19 cellular contexts compared by ENCODE assay signal in genomic region chr15:66670198-66670597, GRCh38. TPM values are rescaled to one million over a fixed set of nuclear protein-coding genes. Genes with fewer than 3 reads are reported as not detected.
A peak's percentile ranks its signal among the peaks of the same experiment; 100 is the strongest.
DNase-seq lines count a peak whose midpoint lies in the region; ATAC-seq, FAIRE-seq and TF ChIP-seq lines count a peak whose summit lies in the region.
"Had no signal": no experiment of that assay in that cellular context is flagged by ENCODE, and none has a peak within 500 bp of the region (broad histone marks: within the 10 kb centered on the region; RNA-seq: fewer than 3 reads in every experiment).

No MANE protein-coding gene starts in this region.

- no peak overlapping the region for H3K23ac ChIP-seq in IMR-90 (ENCODE audit: low read depth, low read length)

- no peaks in the 10 kb centered on the region for H3K9me3 Mint-ChIP-seq in activated T-cell treated with anti-CD3 and anti-CD28 coated beads, Interleukin-2, amount 50 U/mL, for 72 hours
- H3K9me3 Mint-ChIP-seq in T-cell, result peaks cover 0 to 4% (median 4%) of the 10 kb centered on the region in 3 donors

- in situ Hi-C loops in IMR-90 (cut with MboI; ENCODE audit: low sequenced_read_pairs), result no loop called here
- in situ Hi-C loops in K562 (cut with MboI), result no loop called here
- in situ Hi-C loops in KBM-7 (cut with MboI; ENCODE audit: low pct_unique_long_range_greater_than_20kb, low sequenced_read_pairs), result no loop called here

- H2BK120ac ChIP-seq in IMR-90 (ENCODE audit: low read depth, low read length), result no peak overlapping the region

- H3K9me3 ChIP-seq in IMR-90 (ENCODE audit: control insufficient read depth, insufficient read depth, low read length), result peaks cover 8% of the 10 kb centered on the region
- H3K9me3 ChIP-seq in K562 (replicated peaks; ENCODE audit: control insufficient read depth, insufficient read depth, low read depth, low read length), result no peaks in the 10 kb centered on the region; the same call in 1 of the 2 replicates
- peaks cover 9% of the 10 kb centered on the region for H3K9me3 ChIP-seq in mesodermal cell (ENCODE audit: control insufficient read depth, low read length)

- TF ChIP-seq CTCF in IMR-90 (conservative IDR thresholded peaks at IDR 0.05; ENCODE audit: low read depth, low read length), result no peak
- TF ChIP-seq CTCF in K562 (IDR thresholded peaks at IDR 0.05 in 2 of 3, conservative IDR thresholded peaks at IDR 0.05 in 1 of 3; ENCODE audit: insufficient read depth in 2 of 3, low read depth in 1 of 3, low read length in 3 of 3), result no peak

- H3K36me3 ChIP-seq in IMR-90 (ENCODE audit: control insufficient read depth, insufficient read depth, low read length), result no peaks in the 10 kb centered on the region
- H3K36me3 ChIP-seq in K562 (ENCODE audit: control insufficient read depth, insufficient read depth, low read length), result peaks cover 78% of the 10 kb centered on the region
- no peaks in the 10 kb centered on the region for H3K36me3 ChIP-seq in mesodermal cell (ENCODE audit: control insufficient read depth, insufficient read depth, low read length)

- H3K27me3 ChIP-seq in IMR-90 (ENCODE audit: control insufficient read depth, insufficient read depth, low read length) (no peaks in the 10 kb centered on the region; the same call in 1 of the 2 replicates), K562 (ENCODE audit: control insufficient read depth in 2 of 2, insufficient read depth in 2 of 2, low read length in 2 of 2) (no peaks in the 10 kb centered on the region)

- H2BK20ac ChIP-seq in IMR-90 (ENCODE audit: low read depth, low read length), result no peak overlapping the region

- CTCF ChIA-PET in IMR-90 (lab: Yijun Ruan, JAX), result no interaction called here
- CTCF ChIA-PET in K562 (lab: Yijun Ruan, JAX; ENCODE audit: low intra/inter-chr PET ratio), result no interaction called here
- CTCF ChIA-PET in T-cell (lab: Charles Lee), result no interaction called here

- peak overlapping the region; percentile 68 for H2AFZ ChIP-seq in IMR-90 (replicated peaks; ENCODE audit: low read length, poor library complexity)
- H2AFZ ChIP-seq in K562 (ENCODE audit: low read depth, low read length), result no peak overlapping the region
- H2AFZ ChIP-seq: GM23248 had no signal

- H3K56ac ChIP-seq in IMR-90 (ENCODE audit: extremely low read depth, insufficient read depth, low read length), result no peak overlapping the region

- no peaks in the 10 kb centered on the region for H3K79me1 ChIP-seq in IMR-90 (ENCODE audit: low read depth in 1 of 2, low read length in 2 of 2)

- dilution Hi-C loops in IMR-90 (cut with HindIII; ENCODE audit: low sequenced_read_pairs, unreplicated experiment), result no loop called here

- no peak overlapping the region for H2AK9ac ChIP-seq in IMR-90 (replicated peaks; ENCODE audit: low read depth, low read length, poor library complexity)

- H3K4ac ChIP-seq in IMR-90 (ENCODE audit: low read depth, low read length), result no peak overlapping the region

- H4K91ac ChIP-seq in IMR-90 (ENCODE audit: insufficient read depth, low read depth, low read length), result no peak overlapping the region

- no peak for FAIRE-seq in K562 (lab: Jason Lieb, UNC)
- FAIRE-seq: GM12891, HTR-8/SVneo had no signal

- TF ChIP-seq POLR2A in IMR-90 (IDR thresholded peaks at IDR 0.05; ENCODE audit: low read depth, low read length), result no peak
- no peak for TF ChIP-seq POLR2A in K562 (conservative IDR thresholded peaks at IDR 0.05)

- H3K14ac ChIP-seq in IMR-90 (replicated peaks; ENCODE audit: low read depth, low read length), result no peak overlapping the region

- H3K27ac ChIP-seq in IMR-90 (ENCODE audit: insufficient read depth, low read length) (no peak overlapping the region), K562 (ENCODE audit: extremely low read depth, low read depth, low read length) (peak overlapping the region; percentile 21; the same call in 2 of the 3 replicates), mesodermal cell (ENCODE audit: low read depth, low read length, severe bottlenecking) (peak overlapping the region; percentile 30)
- H3K27ac ChIP-seq: GM23248 had no signal

- H3K18ac ChIP-seq in IMR-90 (ENCODE audit: low read depth, low read length), result no peak overlapping the region

- H3K4me3 ChIP-seq in IMR-90 (ENCODE audit: insufficient read depth, low read depth, low read length), result no peak overlapping the region
- H3K4me3 ChIP-seq in K562, result no peak overlapping the region
- H3K4me3 ChIP-seq in mesodermal cell (ENCODE audit: extremely low read depth, insufficient read depth, low read length, poor library complexity, severe bottlenecking), result no peak overlapping the region
- H3K4me3 ChIP-seq: GM23248 had no signal

- H2BK5ac ChIP-seq in IMR-90 (ENCODE audit: low read depth, low read length, poor library complexity, severe bottlenecking), result no peak overlapping the region

- H3K36me3 Mint-ChIP-seq in activated T-cell treated with anti-CD3 and anti-CD28 coated beads, Interleukin-2, amount 50 U/mL, for 72 hours (ENCODE audit: insufficient read depth in 2 of 2), result no peaks in the 10 kb centered on the region
- H3K36me3 Mint-ChIP-seq in T-cell, result no peaks in the 10 kb centered on the region

- H4K20me1 ChIP-seq in IMR-90 (ENCODE audit: insufficient read depth, low read length), result no peaks in the 10 kb centered on the region
- H4K20me1 ChIP-seq in K562 (replicated peaks; ENCODE audit: control insufficient read depth, insufficient read depth, low read length), result peaks cover 3% of the 10 kb centered on the region; the same call in 1 of the 2 replicates

- H4K5ac ChIP-seq in IMR-90 (ENCODE audit: low read depth, low read length), result no peak overlapping the region

- intact Hi-C loops in IMR-90 (cut with micrococcal nuclease) (no loop called here), K562 (cut with micrococcal nuclease) (loop anchor here (5.0 kb wide), 1 partner anchor 43 kb away; no protein-coding TSS in a partner anchor)

- no peaks in the 10 kb centered on the region for H3K9me1 ChIP-seq in IMR-90 (ENCODE audit: insufficient read depth, low read length)
- H3K9me1 ChIP-seq in K562 (ENCODE audit: control insufficient read depth, insufficient read depth, low read length), result no peaks in the 10 kb centered on the region

- peaks cover 33% of the 10 kb centered on the region for H3K79me2 ChIP-seq in K562 (ENCODE audit: control insufficient read depth, insufficient read depth, low read length)

- BruUV-seq in IMR-90 (replicated peaks; lab: Mats Ljungman, UMichigan) (no TSS peak), K562 (replicated peaks; lab: Mats Ljungman, UMichigan) (no TSS peak)

- TF ChIP-seq EP300 in K562 (IDR thresholded peaks at IDR 0.05; ENCODE audit: low read length), result no peak

- H3K27ac Mint-ChIP-seq in activated T-cell treated with anti-CD3 and anti-CD28 coated beads, Interleukin-2, amount 50 U/mL, for 72 hours, result no peak overlapping the region
- H3K27ac Mint-ChIP-seq in T-cell, result no peak overlapping the region
- H3K27ac Mint-ChIP-seq: CD4-positive, alpha-beta T cell had no signal

- peaks cover 7% of the 10 kb centered on the region for H3K4me1 Mint-ChIP-seq in activated T-cell treated with anti-CD3 and anti-CD28 coated beads, Interleukin-2, amount 50 U/mL, for 72 hours (ENCODE audit: low read depth)
- peaks cover 4 to 16% (median 13%) of the 10 kb centered on the region in 3 donors for H3K4me1 Mint-ChIP-seq in T-cell

- H3K4me1 ChIP-seq in IMR-90 (ENCODE audit: control insufficient read depth, insufficient read depth, low read length), result no peaks in the 10 kb centered on the region
- H3K4me1 ChIP-seq in K562 (replicated peaks in 1 of 2; ENCODE audit: control insufficient read depth in 2 of 2, insufficient read depth in 2 of 2, low read length in 2 of 2), result peaks cover 19 to 28% of the 10 kb centered on the region in 2 experiments
- H3K4me1 ChIP-seq in mesodermal cell (ENCODE audit: control insufficient read depth, insufficient read depth, low read length, poor library complexity, severe bottlenecking), result peaks cover 8% of the 10 kb centered on the region

- 20% methylated on average over 1 of the region's 8 CpGs; no CpG with 5 or more reads in 1 of the 2 experiments for WGBS in IMR-90 (ENCODE audit: extremely low coverage in 2 of 2, insufficient read length in 1 of 2), 2 experiments
- 72% methylated on average over 7 of the region's 8 CpGs for WGBS in K562 (ENCODE audit: insufficient coverage, low coverage, missing lambda C conversion rate)
- 73 to 86% methylated on average over 4 to 7 of the region's 8 CpGs for WGBS in mesodermal cell (ENCODE audit: insufficient coverage in 2 of 2), 2 experiments

- POLR2A ChIA-PET in IMR-90 (lab: Charles Lee; ENCODE audit: unreplicated experiment), result no interaction called here
- POLR2A ChIA-PET in K562 (lab: Yijun Ruan, JAX), result interaction anchor here (0.8 to 1.6 kb wide), 2 partner anchors 8 to 21 kb away, joined by 5 to 7 read pairs; no protein-coding TSS in a partner anchor
- POLR2A ChIA-PET in T-cell (lab: Charles Lee), result no interaction called here

- no peak overlapping the region for H3K9ac ChIP-seq in IMR-90 (ENCODE audit: low read depth, low read length)
- peak overlapping the region in 1 of 2 experiments; percentile 70; a peak in 2 of 4 replicates for H3K9ac ChIP-seq in K562 (ENCODE audit: insufficient read depth in 1 of 2, low read depth in 2 of 2, low read length in 2 of 2)
- H3K9ac ChIP-seq: GM23248 had no signal

- ATAC-seq in IMR-90 (ENCODE audit: low read depth), result no peak
- ATAC-seq in K562, result no peak
- ATAC-seq in activated T-cell treated with anti-CD3 and anti-CD28 coated beads, Interleukin-2, amount 50 U/mL, for 72 hours (replicated peaks in 1 of 2), result no peak
- ATAC-seq in T-cell (replicated peaks in 1 of 4), result no peak

- H2AK5ac ChIP-seq in IMR-90 (ENCODE audit: low read depth, low read length), result no peak overlapping the region; the same call in 1 of the 2 replicates

- H4K8ac ChIP-seq in IMR-90 (ENCODE audit: low read depth in 2 of 2, low read length in 2 of 2), result no peak overlapping the region

- H2BK15ac ChIP-seq in IMR-90 (ENCODE audit: low read depth, low read length), result no peak overlapping the region; the same call in 2 of the 3 replicates

- no peak for TF ChIP-seq RAD21 in IMR-90 (IDR thresholded peaks at IDR 0.05; ENCODE audit: low read length)
- no peak for TF ChIP-seq RAD21 in K562 (CRISPR knock-in tag; conservative IDR thresholded peaks at IDR 0.05 in 1 of 2, IDR thresholded peaks at IDR 0.05 in 1 of 2)

- DNase-seq in IMR-90 (no peak), K562 (ENCODE audit: extremely low read depth in 1 of 4, low spot score in 3 of 4) (no peak), KBM-7 (no peak), T-cell (no peak)
- DNase-seq in activated T-cell treated with anti-CD3 and anti-CD28 coated beads, Interleukin-2, amount 50 U/mL, for 72 hours, result no peak
- DNase-seq in stimulated activated CD4-positive, alpha-beta T cell treated with anti-CD3 and anti-CD28 coated beads, Interleukin-2, amount 100 ng/mL, for 48 hours, result no peak
- DNase-seq: CD4-positive, alpha-beta T cell; COR-L47; DMS79 treated with DMSO at 0.1 percent for 48 hours; GM23248; HCEC 1CT; Karpas-422; NCI-H1694 treated with DMSO at 0.1 percent for 48 hours; NCI-H446; Right ventricle myocardium superior had no signal

- no peak overlapping the region for H3K4me3 Mint-ChIP-seq in activated T-cell treated with anti-CD3 and anti-CD28 coated beads, Interleukin-2, amount 50 U/mL, for 72 hours
- no peak overlapping the region for H3K4me3 Mint-ChIP-seq in T-cell
- H3K4me3 Mint-ChIP-seq: CD4-positive, alpha-beta T cell had no signal

- H3K4me2 ChIP-seq in IMR-90 (ENCODE audit: low read depth, low read length) (no peak overlapping the region), K562 (ENCODE audit: insufficient read depth, low read length) (no peak overlapping the region)

- no peaks in the 10 kb centered on the region for H3K27me3 Mint-ChIP-seq in activated T-cell treated with anti-CD3 and anti-CD28 coated beads, Interleukin-2, amount 50 U/mL, for 72 hours (ENCODE audit: low read depth)
- peaks cover 0 to 2% of the 10 kb centered on the region in 2 donors for H3K27me3 Mint-ChIP-seq in T-cell
- H3K27me3 Mint-ChIP-seq: CD4-positive, alpha-beta T cell had no signal

RNA-seq across cellular contexts. Expression of gene SMAD6, which starts 31.8 kb away (rescaled TPM):
- 3.6 and 4.8 TPM in 2 replicates for total RNA-seq in IMR-90 (2012; rRNA removed)
- 8.5 and 13.6 TPM in 2 replicates for polyA plus RNA-seq in IMR-90 (2012; rRNA removed)
- polyA plus RNA-seq in IMR-90 (2012; cell fraction: cytosol; rRNA removed), result 4.7 and 9.3 TPM in 2 replicates
- polyA plus RNA-seq in IMR-90 (2012; cell fraction: nucleus; rRNA removed; ENCODE audit: low replicate concordance), result 17.3 and 42.6 TPM in 2 replicates
- 54.6 and 73.2 TPM in 2 replicates for total RNA-seq in K562 (2011; cell fraction: chromatin; rRNA removed; ENCODE audit: low replicate concordance)
- 34.3 and 36.4 TPM in 2 replicates for total RNA-seq in K562 (2011; cell fraction: nucleolus; rRNA removed)
- 49.6 and 69.7 TPM in 2 replicates for total RNA-seq in K562 (2011; cell fraction: nucleoplasm; rRNA removed)
- 11.3 and 14.5 TPM in 2 replicates for total RNA-seq in K562 (2014; rRNA removed)
- total RNA-seq in K562 (2014; rRNA removed; fragmentation: Illumina TruSeq; extraction: Trizol), result 1.7 and 2.5 TPM in 2 replicates
- 3.7 and 4.1 TPM in 2 replicates for total RNA-seq in K562 (2015; rRNA removed; fragmentation: Illumina TruSeq; extraction: Trizol)
- 14.2 and 15.5 TPM in 2 replicates for total RNA-seq in K562 (2021)
- 5.3 and 9.2 TPM in 2 replicates for polyA plus RNA-seq in K562 (2011; rRNA removed)
- polyA plus RNA-seq in K562 (2011; cell fraction: cytosol; rRNA removed), result 4.6 and 10.2 TPM in 2 replicates
- polyA plus RNA-seq in K562 (2011; cell fraction: nucleus; rRNA removed), result 10.8 and 14.0 TPM in 2 replicates
- 7.4 and 21.2 TPM in 2 replicates for polyA plus RNA-seq in K562 (2012)
- 1.1 and 1.4 TPM in 2 replicates for polyA plus RNA-seq in K562 (2014; fragmentation: Illumina TruSeq; extraction: Trizol)
- polyA plus RNA-seq in K562 (2014; fragmentation: Nextera tagmentation; extraction: Ambion mirVana), result under 1 TPM; 0.10 to 0.13 TPM
- 4.6 and 6.9 TPM in 2 replicates for polyA plus RNA-seq in K562 (2014; rRNA removed)
- polyA minus RNA-seq in K562 (2011; rRNA and poly(A)+ RNA removed), result 7.7 and 9.1 TPM in 2 replicates
- polyA minus RNA-seq in K562 (2011; cell fraction: cytosol; rRNA and poly(A)+ RNA removed), result 12.8 and 25.8 TPM in 2 replicates
- polyA minus RNA-seq in K562 (2011; cell fraction: nucleus; rRNA and poly(A)+ RNA removed), result 13.9 and 32.1 TPM in 2 replicates
- 111 TPM for polyA plus RNA-seq in mesodermal cell (2013, experiment 1 of 2)
- polyA plus RNA-seq in mesodermal cell (2013, experiment 2 of 2), result 96.8 TPM
- under 1 TPM; 0.31 to 0.35 TPM for total RNA-seq in activated T-cell treated with anti-CD3 and anti-CD28 coated beads, Interleukin-2, amount 50 U/mL, for 72 hours
- total RNA-seq in T-cell, result under 1 TPM; 0.13 to 0.55 (median 0.33) TPM
- total RNA-seq: MCF 10A had no signal
